ENCODE assay signal across 34 cellular contexts in the genomic region with DNA sequence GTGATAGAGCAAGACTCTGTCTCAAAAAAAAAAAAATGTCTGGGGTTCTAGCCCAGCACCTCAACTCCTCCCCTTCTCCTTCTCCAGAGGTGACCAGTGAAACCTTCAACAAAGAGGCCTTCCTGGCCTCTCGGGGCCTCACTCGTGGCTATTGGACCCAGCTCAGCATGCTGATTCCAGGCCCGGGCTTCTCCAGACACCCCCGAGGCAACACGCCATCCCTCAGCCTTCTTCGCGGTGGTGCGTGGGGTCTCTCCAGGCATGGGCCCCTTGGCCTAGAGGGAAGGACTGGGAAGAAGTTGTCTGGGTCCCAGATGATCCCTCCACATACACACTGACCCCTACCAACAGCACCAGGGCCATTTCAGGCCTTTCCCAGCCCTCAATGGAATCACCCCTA. TPM values are rescaled to one million over a fixed set of nuclear protein-coding genes. Genes with fewer than 3 reads are reported as not detected.
"Had no signal": no experiment of that assay in that cellular context is flagged by ENCODE, and none has a peak within 500 bp of the region (broad histone marks: within the 10 kb centered on the region; RNA-seq: fewer than 3 reads in every experiment).

No MANE protein-coding gene starts in this region.

- H2AFZ ChIP-seq: neural progenitor cell had no signal

- DNase-seq: hippocampal formation; left colon; left lung; mesendoderm; naive B cell; natural killer cell; nephron progenitor cell; ovary; right lobe of liver; stimulated activated CD4-positive, alpha-beta T cell treated with anti-CD3 and anti-CD28 coated beads, Interleukin-1b, Interleukin-23, amount 100 ng/mL, for 48 hours; stimulated activated CD4-positive, alpha-beta T cell treated with anti-CD3 and anti-CD28 coated beads, Interleukin-2, amount 100 ng/mL, for 48 hours; stimulated activated CD4-positive, alpha-beta T cell treated with anti-CD3 and anti-CD28 coated beads, Interleukin-4, amount 100 ng/mL, for 4 hours; stimulated activated CD8-positive, alpha-beta memory T cell treated with anti-CD3 and anti-CD28 coated beads, Interleukin-4, amount 100 ng/mL, for 48 hours; stimulated activated naive CD4-positive, alpha-beta T cell treated with Interleukin-2 at 50 U/mL for 16 hours; stimulated activated naive CD8-positive, alpha-beta T cell treated with anti-CD3 and anti-CD28 coated beads, Interleukin-15, amount 100 ng/mL, for 72 hours; substantia nigra; uterus had no signal

- H3K9ac ChIP-seq: neural progenitor cell had no signal

- H3K36me3 ChIP-seq: left lung, neural progenitor cell, ovary, right atrium auricular region, right lobe of liver, tibial nerve, uterus had no signal

- H3K4me3 ChIP-seq: left lung, lung, neural progenitor cell, ovary, right atrium auricular region, right lobe of liver, smooth muscle cell, tibial nerve, uterus had no signal

- H3K4me3 Mint-ChIP-seq: mesothelial cell of epicardium; natural killer cell; nephron progenitor cell; stimulated activated memory B cell treated with anti-CD40 and anti-IgM and Interleukin-4, amounts not matched to agents 10 μg/mL and 1 μg/mL and 100 μg/mL, for 72 hours; stimulated activated naive CD8-positive, alpha-beta T cell treated with anti-CD3 and anti-CD28 coated beads, Interleukin-15, amount 100 ng/mL, for 72 hours; type B pancreatic cell had no signal

- H3K9me3 Mint-ChIP-seq: mesothelial cell of epicardium; naive B cell; natural killer cell; stimulated activated memory B cell treated with anti-CD40 and anti-IgM and Interleukin-4, amounts not matched to agents 10 μg/mL and 1 μg/mL and 100 μg/mL, for 72 hours; stimulated activated naive CD8-positive, alpha-beta T cell treated with anti-CD3 and anti-CD28 coated beads, Interleukin-15, amount 100 ng/mL, for 72 hours; type B pancreatic cell had no signal

- H3K27me3 ChIP-seq: ovary, right lobe of liver had no signal

- FAIRE-seq: keratinocyte had no signal

- H3K4me2 ChIP-seq: neural progenitor cell, smooth muscle cell had no signal

- H3K4me1 ChIP-seq: right lobe of liver, uterus had no signal

- H3K9me3 ChIP-seq: left lung, ovary, right atrium auricular region, right lobe of liver, tibial nerve, uterus had no signal

- H3K27ac Mint-ChIP-seq: mesothelial cell of epicardium; natural killer cell; nephron progenitor cell; neural progenitor cell; progenitor cell of endocrine pancreas; stimulated activated memory B cell treated with anti-CD40 and anti-IgM and Interleukin-4, amounts not matched to agents 10 μg/mL and 1 μg/mL and 100 μg/mL, for 72 hours; stimulated activated naive CD8-positive, alpha-beta T cell treated with anti-CD3 and anti-CD28 coated beads, Interleukin-15, amount 100 ng/mL, for 72 hours; type B pancreatic cell had no signal

- ATAC-seq: left lung; natural killer cell; right lobe of liver; stimulated activated memory B cell treated with anti-CD40 and anti-IgM and Interleukin-4, amounts not matched to agents 10 μg/mL and 1 μg/mL and 100 μg/mL, for 72 hours; stimulated activated naive CD8-positive, alpha-beta T cell treated with anti-CD3 and anti-CD28 coated beads, Interleukin-15, amount 100 ng/mL, for 72 hours had no signal

- H3K27ac ChIP-seq: left lung, neural progenitor cell, ovary, right atrium auricular region, right lobe of liver, tibial nerve, uterus had no signal

RNA-seq across cellular contexts. Expression of a gene that starts 3.6 kb away (rescaled TPM):
- total RNA-seq: smooth muscle cell, temporal lobe had no signal
- polyA plus RNA-seq: smooth muscle cell had no signal

RNA-seq across cellular contexts. Expression of a gene that starts 28.5 kb away (rescaled TPM):
- total RNA-seq: left lung, lung, mesothelial cell of epicardium, mononuclear cell, natural killer cell, omental fat pad, pulmonary artery endothelial cell, renal cortical epithelial cell, right atrium auricular region, skeletal muscle tissue, smooth muscle cell, temporal lobe, tibial nerve, ureter, uterus had no signal
- polyA plus RNA-seq: keratinocyte, lung, ovary, smooth muscle cell had no signal
